In genomic region chr13:74562381-74562780, GRCh38 we compare ENCODE assay signal across 23 cellular contexts.
"Had no signal": no experiment of that assay in that cellular context is flagged by ENCODE, and none has a peak within 500 bp of the region (broad histone marks: within the 10 kb centered on the region; RNA-seq: fewer than 3 reads in every experiment).

No MANE protein-coding gene starts in this region.

- H3K4me1 ChIP-seq: colonic mucosa, esophagus muscularis mucosa, lower lobe of right lung, parathyroid adenoma, tibial artery had no signal

- H3K79me2 ChIP-seq: parathyroid adenoma had no signal

- H3K27me3 ChIP-seq: colonic mucosa, dorsolateral prefrontal cortex, esophagus muscularis mucosa, tibial artery had no signal

- H3K9me3 ChIP-seq: colonic mucosa, esophagus muscularis mucosa, lower lobe of right lung, tibial artery had no signal

- H2AFZ ChIP-seq: parathyroid adenoma had no signal

- H3K9ac ChIP-seq: parathyroid adenoma had no signal

- DNase-seq: activated B cell treated with CpG ODN at 0.5 μM for 24 hours; activated CD4-positive, alpha-beta memory T cell treated with anti-CD3 and anti-CD28 coated beads for 36 hours; activated CD4-positive, alpha-beta T cell treated with anti-CD3 and anti-CD28 coated beads for 4 hours; activated effector memory CD4-positive, alpha-beta T cell treated with Interleukin-2 at 50 U/mL for 16 hours; activated naive CD4-positive, alpha-beta T cell treated with anti-CD3 and anti-CD28 coated beads for 36 hours; activated naive CD8-positive, alpha-beta T cell treated with anti-CD3 and anti-CD28 coated beads, Interleukin-2, amount 10 ng/mL, durations not matched to agents 7 days and 5 days; activated T-cell treated with anti-CD3 and anti-CD28 coated beads, Interleukin-2, amount 50 U/mL, for 72 hours; colonic mucosa; dorsolateral prefrontal cortex; effector memory CD8-positive, alpha-beta T cell; foreskin melanocyte; kidney; lower lobe of right lung; naive B cell; nucleus accumbens; right cardiac atrium; stimulated activated CD4-positive, alpha-beta T cell treated with anti-CD3 and anti-CD28 coated beads, Interleukin-1b, Interleukin-23, amount 100 ng/mL, for 48 hours; stimulated activated naive CD8-positive, alpha-beta T cell treated with anti-CD3 and anti-CD28 coated beads, Interleukin-15, amount 100 ng/mL, for 72 hours; T1000; tibial artery had no signal

- H3K36me3 ChIP-seq: colonic mucosa, esophagus muscularis mucosa, lower lobe of right lung, tibial artery had no signal

- H3K27ac ChIP-seq: colonic mucosa, dorsolateral prefrontal cortex, esophagus muscularis mucosa, lower lobe of right lung, parathyroid adenoma, skin epidermis, tibial artery had no signal

- H3K4me3 ChIP-seq: colonic mucosa, dorsolateral prefrontal cortex, esophagus muscularis mucosa, lower lobe of right lung, skin epidermis, tibial artery had no signal
